16 cellular contexts compared by ENCODE assay signal in genomic region chr3:59717679-59718205, GRCh38.
DNase-seq lines count a peak whose midpoint lies in the region; ATAC-seq, FAIRE-seq and TF ChIP-seq lines count a peak whose summit lies in the region.
"Had no signal": no experiment of that assay in that cellular context is flagged by ENCODE, and none has a peak within 500 bp of the region (broad histone marks: within the 10 kb centered on the region; RNA-seq: fewer than 3 reads in every experiment).

No MANE protein-coding gene starts in this region.

- H2BK5ac ChIP-seq in H1 (ENCODE audit: low read depth, low read length), result no peak overlapping the region

- H2AK5ac ChIP-seq in H1 (ENCODE audit: low read depth, low read length), result no peak overlapping the region

- H3K4me3 ChIP-seq in BE2C (ENCODE audit: low read depth, low read length) (no peak overlapping the region), HUES64 (ENCODE audit: low read length) (no peak overlapping the region), H1 (ENCODE audit: extremely low read depth in 1 of 4, insufficient read depth in 2 of 4, low read depth in 3 of 4, low read length in 4 of 4) (no peak overlapping the region; a peak in 1 of 8 replicates)
- H3K4me3 ChIP-seq: GM23248, K562 had no signal

- 3% methylated on average over 1 of the region's 1 CpG for WGBS in HUES64
- WGBS in H1 (ENCODE audit: extremely low coverage in 1 of 2, insufficient coverage in 1 of 2, insufficient read length in 1 of 2, insufficient replicate concordance in 2 of 2, low coverage in 1 of 2, low lambda C conversion rate in 2 of 2, missing lambda C conversion rate in 1 of 2), 2 experiments, result 14% methylated on average over 1 of the region's 1 CpG; no CpG with 5 or more reads in 1 of the 2 experiments

- H3K18ac ChIP-seq in H1 (ENCODE audit: extremely low read depth, low read length), result no peak overlapping the region

- H2BK20ac ChIP-seq in H1 (ENCODE audit: low read length), result no peak overlapping the region

- TF ChIP-seq CTCF in BE2C (IDR thresholded peaks at IDR 0.05; ENCODE audit: low read depth, low read length), result no peak
- TF ChIP-seq CTCF in H1 (IDR thresholded peaks at IDR 0.05; ENCODE audit: control extremely low read depth in 1 of 3, insufficient read depth in 1 of 3, low read depth in 1 of 3, low read length in 3 of 3), result no peak

- no peaks in the 10 kb centered on the region for H3K27me3 ChIP-seq in BE2C
- H3K27me3 ChIP-seq in HUES64 (ENCODE audit: insufficient read depth, low read length), result no peaks in the 10 kb centered on the region
- H3K27me3 ChIP-seq in H1 (replicated peaks in 1 of 4; ENCODE audit: control insufficient read depth in 3 of 4, extremely low read depth in 1 of 4, insufficient read depth in 3 of 4, low read length in 3 of 4), result no peaks in the 10 kb centered on the region

- no peak overlapping the region for H2BK12ac ChIP-seq in H1 (ENCODE audit: low read depth, low read length)

- H4K5ac ChIP-seq in H1 (ENCODE audit: insufficient read length, low read depth, low read length), result no peak overlapping the region

- H3K23ac ChIP-seq in H1 (ENCODE audit: insufficient read length), result no peak overlapping the region

- H3K27ac ChIP-seq in HUES64 (ENCODE audit: low read depth, low read length) (peak overlapping the region; percentile 32; the same call in 1 of the 2 replicates), H1 (ENCODE audit: low read depth, low read length) (no peak overlapping the region)
- H3K27ac ChIP-seq: GM23248 had no signal

- no peak overlapping the region for H2AFZ ChIP-seq in H1 (ENCODE audit: low read length)
- H2AFZ ChIP-seq: GM23248 had no signal

- no peak for TF ChIP-seq POLR2A in H1 (IDR thresholded peaks at IDR 0.05; ENCODE audit: control extremely low read depth in 1 of 2, low read depth in 2 of 2, low read length in 2 of 2)

- H3K79me1 ChIP-seq in H1 (ENCODE audit: low read depth, low read length), result no peaks in the 10 kb centered on the region

- ATAC-seq in HG03139 (IDR thresholded peaks at IDR 0.05; ENCODE audit: unreplicated experiment), result no peak
- ATAC-seq: K562 had no signal

- CTCF ChIA-PET in H1 (lab: Charles Lee; ENCODE audit: partially characterized antibody), result interaction anchor here (0.8 to 2.0 kb wide), 8 partner anchors 10 to 391 kb away, joined by 3 to 5 read pairs (median 3); no protein-coding TSS in a partner anchor

- H3K4me1 ChIP-seq in BE2C (no peaks in the 10 kb centered on the region; the same call in none of the 2 replicates), HUES64 (ENCODE audit: insufficient read depth, low read length) (peaks cover 31% of the 10 kb centered on the region), H1 (replicated peaks in 1 of 4; ENCODE audit: control insufficient read depth in 3 of 4, insufficient read depth in 4 of 4, low read length in 3 of 4) (peaks cover 0 to 13% (median 11%) of the 10 kb centered on the region in 4 experiments; a peak in 5 of 7 replicates)

- H3K4ac ChIP-seq in H1 (replicated peaks; ENCODE audit: insufficient read length, low read depth, low read length), result no peak overlapping the region

- no peaks in the 10 kb centered on the region for H3K79me2 ChIP-seq in H1 (ENCODE audit: control insufficient read depth in 1 of 2, insufficient read depth in 2 of 2, low read length in 2 of 2)

- H3K4me2 ChIP-seq in H1 (ENCODE audit: insufficient read depth in 1 of 2, low read depth in 2 of 2, low read length in 2 of 2), result peak overlapping the region; percentile 1 to 12; a peak in 2 of 4 replicates

- H3K36me3 ChIP-seq in BE2C (no peaks in the 10 kb centered on the region), HUES64 (ENCODE audit: insufficient read depth, low read length) (no peaks in the 10 kb centered on the region), H1 (ENCODE audit: control insufficient read depth in 2 of 4, insufficient read depth in 4 of 4, low read length in 3 of 4) (peaks cover 0 to 2% (median 0%) of the 10 kb centered on the region in 4 experiments; a peak in 1 of 8 replicates)

- no peaks in the 10 kb centered on the region for H3K9me3 ChIP-seq in BE2C
- H3K9me3 ChIP-seq in HUES64 (ENCODE audit: insufficient read depth, low read depth, low read length), result peaks cover 4% of the 10 kb centered on the region; the same call in 1 of the 2 replicates
- H3K9me3 ChIP-seq in H1 (ENCODE audit: insufficient read depth in 2 of 2, low read depth in 1 of 2, low read length in 1 of 2), result 0 out of 4 replicates have a peak, but pooled peaks cover 0 to 3% of the 10 kb centered on the region in 2 experiments

- H4K8ac ChIP-seq in H1 (ENCODE audit: extremely low read depth, insufficient read depth, low read length), result no peak overlapping the region

- TF ChIP-seq RAD21 in H1 (IDR thresholded peaks at IDR 0.05 in 1 of 2, conservative IDR thresholded peaks at IDR 0.05 in 1 of 2; ENCODE audit: low read depth in 2 of 2, low read length in 2 of 2), result no peak

- no peak for TF ChIP-seq EP300 in H1 (IDR thresholded peaks at IDR 0.05; ENCODE audit: borderline replicate concordance in 1 of 2, low read depth in 2 of 2, low read length in 2 of 2)

- H3K23me2 ChIP-seq in H1 (ENCODE audit: low read depth, low read length), result no peaks in the 10 kb centered on the region

- H4K91ac ChIP-seq in H1 (replicated peaks; ENCODE audit: insufficient read length, low read length), result no peak overlapping the region

- H3K9ac ChIP-seq in HUES64 (ENCODE audit: low read depth, low read length), result no peak overlapping the region
- no peak overlapping the region for H3K9ac ChIP-seq in H1 (replicated peaks in 1 of 4; ENCODE audit: extremely low read depth in 1 of 4, low read depth in 3 of 4, low read length in 3 of 4)
- H3K9ac ChIP-seq: GM23248 had no signal

- POLR2A ChIA-PET in H1 (lab: Charles Lee; ENCODE audit: partially characterized antibody), result no interaction called here

- no peak overlapping the region for H2BK120ac ChIP-seq in H1 (replicated peaks; ENCODE audit: low read depth, low read length)

- H3K14ac ChIP-seq in H1 (ENCODE audit: insufficient read length), result no peak overlapping the region

- H4K20me1 ChIP-seq in H1 (replicated peaks in 1 of 2; ENCODE audit: control insufficient read depth in 1 of 2, insufficient read depth in 2 of 2, low read length in 2 of 2), result no peaks in the 10 kb centered on the region

- FAIRE-seq in H1 (lab: Jason Lieb, UNC), result peak; percentile 60
- FAIRE-seq: K562 had no signal

- peak; percentile 20 for DNase-seq in BE2C
- DNase-seq in H1 (ENCODE audit: low read depth in 1 of 2, low spot score in 2 of 2), result peak in 1 of 2 experiments; percentile 10
- peak; percentile 12 for DNase-seq in left kidney (ENCODE audit: low read depth, low spot score)
- DNase-seq in NCI-H82 treated with DMSO at 0.1 percent for 48 hours (lab: John Stamatoyannopoulos, UW; ENCODE audit: unreplicated experiment), result no peak
- no peak for DNase-seq in cerebellar nuclear complex (lab: John Stamatoyannopoulos, UW)
- no peak for DNase-seq in inferior parietal cortex (ENCODE audit: extremely low spot score)
- DNase-seq: CD4-positive, alpha-beta memory T cell; DND-41; GM23248; NCI-H1092 treated with DMSO at 0.1 percent for 48 hours; NCI-H1694 treated with DMSO at 0.1 percent for 48 hours; NCI-H446; SHP77 treated with DMSO at 0.1 percent for 48 hours had no signal

- no peak overlapping the region for H3K56ac ChIP-seq in H1 (replicated peaks; ENCODE audit: insufficient read length, low read depth, low read length)

- H2BK15ac ChIP-seq in H1 (ENCODE audit: low read length), result no peak overlapping the region

TF ChIP-seq in H1, 55 proteins besides CTCF, POLR2A, EP300 and RAD21:
- no peak for TF ChIP-seq SP4 (IDR thresholded peaks at IDR 0.05; ENCODE audit: low read length)
- no peak for TF ChIP-seq SP1 (IDR thresholded peaks at IDR 0.05; ENCODE audit: low read depth, low read length)
- TF ChIP-seq TEAD4 (IDR thresholded peaks at IDR 0.05; ENCODE audit: low read depth, low read length), result no peak
- TF ChIP-seq POU5F1 (IDR thresholded peaks at IDR 0.05; ENCODE audit: low read depth, low read length), result peak; percentile 55; the same call in 1 of the 2 replicates
TF ChIP-seq in H1: peak in this region for 1.

Comparison
In these comparisons a context has a peak if more than half of its experiments do, and no peak if none do; other contexts are left out.
1. DNase-seq: peak in BE2C (single experiment) and left kidney (single experiment); none in NCI-H82 treated with DMSO at 0.1 percent for 48 hours (single experiment), cerebellar nuclear complex (0 of 2) and inferior parietal cortex (single experiment).